Comparison of ENCODE assay signal across 32 cellular contexts in genomic region chr11:12535321-12535720, GRCh38.
"Had no signal": no experiment of that assay in that cellular context is flagged by ENCODE, and none has a peak within 500 bp of the region (broad histone marks: within the 10 kb centered on the region; RNA-seq: fewer than 3 reads in every experiment).

No MANE protein-coding gene starts in this region.

- H3K27ac Mint-ChIP-seq: activated CD4-positive, alpha-beta memory T cell treated with anti-CD3 and anti-CD28 coated beads, Interleukin-2, amount 10 ng/mL, durations not matched to agents 7 days and 5 days; activated CD4-positive, alpha-beta T cell treated with anti-CD3 and anti-CD28 coated beads, Interleukin-2, amount 10 ng/mL, durations not matched to agents 7 days and 5 days; activated naive CD4-positive, alpha-beta T cell treated with anti-CD3 and anti-CD28 coated beads, Interleukin-2, amount 10 ng/mL, durations not matched to agents 7 days and 5 days; activated naive CD4-positive, alpha-beta T cell treated with anti-CD3 and anti-CD28 coated beads, Interleukin-2, amount 50 U/mL, for 72 hours; activated naive CD8-positive, alpha-beta T cell treated with anti-CD3 and anti-CD28 coated beads, Interleukin-2, amount 10 ng/mL, durations not matched to agents 7 days and 5 days; activated T-cell treated with anti-CD3 and anti-CD28 coated beads, Interleukin-2, amount 50 U/mL, for 24 hours; activated T-cell treated with anti-CD3 and anti-CD28 coated beads, Interleukin-2, amount 50 U/mL, for 72 hours; brain; dendritic cell treated with granulocyte-macrophage colony-stimulating factor and Interleukin-4, amounts not matched to agents 40 ng/mL and 50 ng/mL, for 4 days; endodermal cell; WTC11 had no signal

- ATAC-seq: activated naive CD4-positive, alpha-beta T cell treated with anti-CD3 and anti-CD28 coated beads, Interleukin-2, amount 50 U/mL, for 72 hours; activated T-cell treated with anti-CD3 and anti-CD28 coated beads, Interleukin-2, amount 50 U/mL, for 72 hours; esophagus mucosa; gastrocnemius medialis; T-helper 17 cell; WTC11 had no signal

- DNase-seq: activated CD4-positive, alpha-beta memory T cell treated with anti-CD3 and anti-CD28 coated beads, Interleukin-2, amount 10 ng/mL, durations not matched to agents 7 days and 5 days; activated CD4-positive, alpha-beta T cell treated with anti-CD3 and anti-CD28 coated beads for 1 hour; activated CD4-positive, alpha-beta T cell treated with anti-CD3 and anti-CD28 coated beads for 4 hours; activated CD4-positive, alpha-beta T cell treated with anti-CD3 and anti-CD28 coated beads, Interleukin-2, amount 10 ng/mL, durations not matched to agents 7 days and 5 days; activated CD4-positive, alpha-beta T cell treated with anti-CD3 and anti-CD28 coated beads, Interleukin-2, amount 50 U/mL, for 4 hours; activated CD8-positive, alpha-beta memory T cell treated with anti-CD3 and anti-CD28 coated beads, Interleukin-2, amount 50 U/mL, for 48 hours; activated gamma-delta T cell; activated naive CD4-positive, alpha-beta T cell; activated naive CD4-positive, alpha-beta T cell treated with anti-CD3 and anti-CD28 coated beads, Interleukin-2, amount 10 ng/mL, durations not matched to agents 7 days and 5 days; activated naive CD8-positive, alpha-beta T cell treated with anti-CD3 and anti-CD28 coated beads, Interleukin-2, amount 10 ng/mL, durations not matched to agents 7 days and 5 days; activated T-cell treated with anti-CD3 and anti-CD28 coated beads for 4 hours; activated T-cell treated with anti-CD3 and anti-CD28 coated beads, Interleukin-2, amount 50 U/mL, for 24 hours; activated T-cell treated with anti-CD3 and anti-CD28 coated beads, Interleukin-2, amount 50 U/mL, for 72 hours; central memory CD4-positive, alpha-beta T cell; cerebellar nuclear complex; colonic mucosa; dorsolateral prefrontal cortex; effector memory CD4-positive, alpha-beta T cell; foreskin fibroblast; gastrocnemius medialis; glutamatergic neuron; T-helper 1 cell; T-helper 17 cell had no signal

- H3K27ac ChIP-seq: ascending aorta, breast epithelium, cardiac muscle cell, colonic mucosa, dorsolateral prefrontal cortex, gastrocnemius medialis had no signal

- H3K9me3 Mint-ChIP-seq: activated CD4-positive, alpha-beta memory T cell treated with anti-CD3 and anti-CD28 coated beads, Interleukin-2, amount 10 ng/mL, durations not matched to agents 7 days and 5 days; activated CD4-positive, alpha-beta T cell treated with anti-CD3 and anti-CD28 coated beads, Interleukin-2, amount 10 ng/mL, durations not matched to agents 7 days and 5 days; activated naive CD4-positive, alpha-beta T cell treated with anti-CD3 and anti-CD28 coated beads, Interleukin-2, amount 10 ng/mL, durations not matched to agents 7 days and 5 days; activated naive CD4-positive, alpha-beta T cell treated with anti-CD3 and anti-CD28 coated beads, Interleukin-2, amount 50 U/mL, for 72 hours; activated naive CD8-positive, alpha-beta T cell treated with anti-CD3 and anti-CD28 coated beads, Interleukin-2, amount 10 ng/mL, durations not matched to agents 7 days and 5 days; activated T-cell treated with anti-CD3 and anti-CD28 coated beads, Interleukin-2, amount 50 U/mL, for 24 hours; activated T-cell treated with anti-CD3 and anti-CD28 coated beads, Interleukin-2, amount 50 U/mL, for 72 hours; brain; dendritic cell treated with granulocyte-macrophage colony-stimulating factor and Interleukin-4, amounts not matched to agents 40 ng/mL and 50 ng/mL, for 4 days; endodermal cell had no signal

- H3K9me3 ChIP-seq: ascending aorta, breast epithelium, colonic mucosa, gastrocnemius medialis had no signal

- H3K4me3 Mint-ChIP-seq: activated CD4-positive, alpha-beta memory T cell treated with anti-CD3 and anti-CD28 coated beads, Interleukin-2, amount 10 ng/mL, durations not matched to agents 7 days and 5 days; activated CD4-positive, alpha-beta T cell treated with anti-CD3 and anti-CD28 coated beads, Interleukin-2, amount 10 ng/mL, durations not matched to agents 7 days and 5 days; activated naive CD4-positive, alpha-beta T cell treated with anti-CD3 and anti-CD28 coated beads, Interleukin-2, amount 10 ng/mL, durations not matched to agents 7 days and 5 days; activated naive CD8-positive, alpha-beta T cell treated with anti-CD3 and anti-CD28 coated beads, Interleukin-2, amount 10 ng/mL, durations not matched to agents 7 days and 5 days; activated T-cell treated with anti-CD3 and anti-CD28 coated beads, Interleukin-2, amount 50 U/mL, for 24 hours; activated T-cell treated with anti-CD3 and anti-CD28 coated beads, Interleukin-2, amount 50 U/mL, for 72 hours; brain; dendritic cell treated with granulocyte-macrophage colony-stimulating factor and Interleukin-4, amounts not matched to agents 40 ng/mL and 50 ng/mL, for 4 days; endodermal cell; T-helper 17 cell; WTC11 had no signal

- H3K36me3 Mint-ChIP-seq: activated naive CD4-positive, alpha-beta T cell treated with anti-CD3 and anti-CD28 coated beads, Interleukin-2, amount 10 ng/mL, durations not matched to agents 7 days and 5 days; activated naive CD4-positive, alpha-beta T cell treated with anti-CD3 and anti-CD28 coated beads, Interleukin-2, amount 50 U/mL, for 72 hours; activated naive CD8-positive, alpha-beta T cell treated with anti-CD3 and anti-CD28 coated beads, Interleukin-2, amount 10 ng/mL, durations not matched to agents 7 days and 5 days; brain; WTC11 had no signal

- H3K36me3 ChIP-seq: breast epithelium, cardiac muscle cell, colonic mucosa, gastrocnemius medialis had no signal

- H3K4me1 Mint-ChIP-seq: activated CD4-positive, alpha-beta memory T cell treated with anti-CD3 and anti-CD28 coated beads, Interleukin-2, amount 10 ng/mL, durations not matched to agents 7 days and 5 days; activated CD4-positive, alpha-beta T cell treated with anti-CD3 and anti-CD28 coated beads, Interleukin-2, amount 10 ng/mL, durations not matched to agents 7 days and 5 days; activated naive CD4-positive, alpha-beta T cell treated with anti-CD3 and anti-CD28 coated beads, Interleukin-2, amount 10 ng/mL, durations not matched to agents 7 days and 5 days; activated naive CD8-positive, alpha-beta T cell treated with anti-CD3 and anti-CD28 coated beads, Interleukin-2, amount 10 ng/mL, durations not matched to agents 7 days and 5 days; endodermal cell; T-helper 17 cell; WTC11 had no signal

- H3K4me1 ChIP-seq: breast epithelium, colonic mucosa had no signal

- H3K4me3 ChIP-seq: ascending aorta, breast epithelium, cardiac muscle cell, colonic mucosa, dorsolateral prefrontal cortex, gastrocnemius medialis had no signal

- H3K27me3 ChIP-seq: ascending aorta, breast epithelium, cardiac muscle cell, colonic mucosa, gastrocnemius medialis had no signal
